Comparison of ENCODE assay signal across 8 cellular contexts in the genomic region with DNA sequence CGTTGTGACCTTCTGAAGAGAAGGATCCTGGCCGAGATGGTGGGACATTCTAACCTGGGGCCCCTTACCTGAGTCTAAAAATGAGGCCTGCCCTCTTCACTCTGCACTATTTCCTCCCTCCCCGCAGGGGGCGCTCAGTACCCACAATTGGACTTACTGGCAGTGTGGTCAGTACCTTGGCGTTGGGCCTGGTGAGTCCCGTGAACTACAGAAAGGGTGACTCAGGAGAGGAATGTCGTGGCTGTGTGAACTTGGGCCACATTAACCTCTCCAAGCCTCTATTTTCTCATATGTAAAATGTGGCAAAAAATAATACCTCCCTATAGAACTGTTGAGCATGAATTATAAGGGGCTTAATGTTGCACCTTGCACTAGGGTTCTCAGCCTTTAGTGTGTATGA. TPM values are rescaled to one million over a fixed set of nuclear protein-coding genes. Genes with fewer than 3 reads are reported as not detected.
DNase-seq lines count a peak whose midpoint lies in the region; ATAC-seq, FAIRE-seq and TF ChIP-seq lines count a peak whose summit lies in the region.

No MANE protein-coding gene starts in this region.

- peak overlapping the region in 1 of 2 donors; percentile 57 for H3K9ac ChIP-seq in kidney (ENCODE audit: low read length in 2 of 2)

- peaks cover 21 to 31% of the 10 kb centered on the region in 2 donors for H3K36me3 ChIP-seq in kidney (ENCODE audit: control insufficient read depth in 1 of 2, insufficient read depth in 2 of 2, low read length in 2 of 2)

- TF ChIP-seq CTCF in kidney (IDR thresholded peaks at IDR 0.05; ENCODE audit: borderline replicate concordance, extremely low read depth, insufficient read depth), result peak; percentile 92

- intact Hi-C loops in kidney (cut with DNase I), result no loop called here

- peak; percentile 59 for FAIRE-seq in kidney (lab: Jason Lieb, UNC)

- peak; percentile 88 to 90 for DNase-seq in AML-193 (lab: John Stamatoyannopoulos, UW)
- DNase-seq in NCI-H2196 (lab: John Stamatoyannopoulos, UW; ENCODE audit: unreplicated experiment), result peak; percentile 91
- peak; percentile 53 to 76 (median 56) for DNase-seq in activated CD4-positive, CD25-positive, alpha-beta regulatory T cell (lab: John Stamatoyannopoulos, UW)
- peak; percentile 60 for DNase-seq in central memory CD4-positive, alpha-beta T cell
- DNase-seq in kidney, result peak; percentile 97
- peak; percentile 68 to 77 (median 74) for DNase-seq in stimulated activated CD4-positive, alpha-beta T cell treated with anti-CD3 and anti-CD28 coated beads, Interleukin-12 subunit alpha, Interleukin-12 subunit beta, amount 100 ng/mL, for 48 hours (ENCODE audit: low read depth in 2 of 3, low spot score in 1 of 3)

- no peaks in the 10 kb centered on the region for H3K9me3 ChIP-seq in kidney (ENCODE audit: control insufficient read depth in 1 of 2, low read length in 2 of 2)

- H3K4me1 ChIP-seq in kidney (ENCODE audit: control insufficient read depth in 1 of 2, insufficient read depth in 1 of 2, low read depth in 1 of 2, low read length in 2 of 2), result peaks cover 6 to 14% of the 10 kb centered on the region in 2 donors

- H3K27ac ChIP-seq in kidney (ENCODE audit: low read depth in 2 of 2, low read length in 2 of 2), result peak overlapping the region; percentile 74 to 86

- H3K4me3 ChIP-seq in kidney (ENCODE audit: low read length in 2 of 2), result no peak overlapping the region

- ATAC-seq in GM19467 (IDR thresholded peaks at IDR 0.05; ENCODE audit: unreplicated experiment) (peak; percentile 34), GM19324 (IDR thresholded peaks at IDR 0.05; ENCODE audit: low FRiP score, unreplicated experiment) (no peak)

RNA-seq across cellular contexts. Expression of a gene that starts 3.9 kb away (rescaled TPM):
- 38.9 TPM for total RNA-seq in kidney
- polyA plus RNA-seq in kidney (ENCODE audit: insufficient read depth, low read depth, low replicate concordance), result 39.9 TPM

RNA-seq across cellular contexts. Expression of a gene that starts 13.8 kb away (rescaled TPM):
- 0.22 TPM for total RNA-seq in kidney
- polyA plus RNA-seq in kidney (ENCODE audit: insufficient read depth, low read depth, low replicate concordance), result 0.43 TPM

RNA-seq across cellular contexts. Expression of a gene that starts 25.7 kb away (rescaled TPM):
- total RNA-seq in kidney, result 0.72 TPM
- polyA plus RNA-seq in kidney (ENCODE audit: insufficient read depth, low read depth, low replicate concordance), result 2.9 TPM

RNA-seq across cellular contexts. Expression of a gene that starts 50.0 kb away (rescaled TPM):
- 5.0 TPM for total RNA-seq in kidney
- 28.7 TPM for polyA plus RNA-seq in kidney (ENCODE audit: insufficient read depth, low read depth, low replicate concordance)

RNA-seq across cellular contexts. Expression of a gene that starts 56.5 kb away (rescaled TPM):
- total RNA-seq in kidney, result 44.4 TPM
- polyA plus RNA-seq in kidney (ENCODE audit: insufficient read depth, low read depth, low replicate concordance), result 404 TPM
